20 cellular contexts compared by ENCODE assay signal in genomic region chr15:23546158-23546557, GRCh38. TPM values are rescaled to one million over a fixed set of nuclear protein-coding genes. Genes with fewer than 3 reads are reported as not detected.
A peak's percentile ranks its signal among the peaks of the same experiment; 100 is the strongest.
DNase-seq lines count a peak whose midpoint lies in the region; FAIRE-seq and TF ChIP-seq lines count a peak whose summit lies in the region.
"Had no signal": no experiment of that assay in that cellular context is flagged by ENCODE, and none has a peak within 500 bp of the region (broad histone marks: within the 10 kb centered on the region; RNA-seq: fewer than 3 reads in every experiment).

No MANE protein-coding gene starts in this region.

- intact Hi-C loops in ovary (cut with DNase I), result no loop called here

- peak overlapping the region; percentile 69 for H3K27ac ChIP-seq in 22Rv1
- H3K27ac ChIP-seq in BLaER1, result peak overlapping the region; percentile 71
- peak overlapping the region; percentile 67; the same call in 1 of the 2 replicates for H3K27ac ChIP-seq in C4-2B
- peak overlapping the region; percentile 74 for H3K27ac ChIP-seq in VCaP
- no peak overlapping the region for H3K27ac ChIP-seq in ovary
- H3K27ac ChIP-seq: A549 had no signal

- H3K4me3 ChIP-seq in BLaER1, result no peak overlapping the region
- no peak overlapping the region for H3K4me3 ChIP-seq in ovary
- H3K4me3 ChIP-seq: A549 had no signal

- TF ChIP-seq POLR2A in ovary (IDR thresholded peaks at IDR 0.05), result no peak

- H3K4me2 ChIP-seq in BLaER1, result peak overlapping the region; percentile 68
- H3K4me2 ChIP-seq: A549 had no signal

- TF ChIP-seq CTCF in 22Rv1 (IDR thresholded peaks at IDR 0.05) (no peak), C4-2B (conservative IDR thresholded peaks at IDR 0.05) (no peak), VCaP (conservative IDR thresholded peaks at IDR 0.05) (no peak), ovary (IDR thresholded peaks at IDR 0.05) (no peak)

- no peak for DNase-seq in ovary
- DNase-seq in NCI-H2227 treated with DMSO at 0.1 percent for 48 hours (lab: John Stamatoyannopoulos, UW), result no peak
- no peak for DNase-seq in GM19239 (ENCODE audit: insufficient read length, low spot score)
- no peak for DNase-seq in T-helper 2 cell
- DNase-seq: AML-193; Caco-2; Calu3; CD4-positive, alpha-beta memory T cell; CD4-positive, CD25-positive, alpha-beta regulatory T cell; CD8-positive, alpha-beta memory T cell; DMS79 treated with DMSO at 0.1 percent for 48 hours; GF-D8 had no signal

- H3K27me3 ChIP-seq in BLaER1 (no peaks in the 10 kb centered on the region), ovary (no peaks in the 10 kb centered on the region)

- no peaks in the 10 kb centered on the region; the same call in 1 of the 2 replicates for H3K9me3 ChIP-seq in BLaER1
- no peaks in the 10 kb centered on the region for H3K9me3 ChIP-seq in ovary
- H3K9me3 ChIP-seq: A549, Caco-2 had no signal

- peaks cover 36% of the 10 kb centered on the region for H3K4me1 ChIP-seq in BLaER1
- no peaks in the 10 kb centered on the region for H3K4me1 ChIP-seq in ovary (ENCODE audit: insufficient read depth)
- H3K4me1 ChIP-seq: A549, Caco-2 had no signal

- no peaks in the 10 kb centered on the region for H4K20me1 ChIP-seq in BLaER1

- H3K36me3 ChIP-seq in BLaER1 (no peaks in the 10 kb centered on the region), ovary (no peaks in the 10 kb centered on the region)

- H3K9ac ChIP-seq in BLaER1, result no peak overlapping the region

- no peak for TF ChIP-seq EP300 in ovary (IDR thresholded peaks at IDR 0.05)

- FAIRE-seq in GM19239 (lab: Jason Lieb, UNC), result no peak
- FAIRE-seq: A549, D721Med, G401.6, GM12891 had no signal

RNA-seq across cellular contexts. Expression of gene MKRN3, which starts 19.3 kb away (rescaled TPM):
- total RNA-seq in ovary, result 1 to 10 TPM in 2 of 7 donors, under 1 TPM in 2, not detected in 3; 0.48 to 2.2 (median 1.3) TPM
- polyA plus RNA-seq in ovary, result under 1 TPM; 0.38 to 0.61 TPM
- total RNA-seq: Calu3 had no signal

Comparison
In these comparisons a context has a peak if more than half of its experiments do, and no peak if none do; other contexts are left out.
1. H3K27ac ChIP-seq: peak in 22Rv1 (single experiment), BLaER1 (single experiment), C4-2B (single experiment) and VCaP (single experiment); none in ovary (0 of 2).